8 cellular contexts compared by ENCODE assay signal in genomic region chr2:71277536-71278103, GRCh38. TPM values are rescaled to one million over a fixed set of nuclear protein-coding genes. Genes with fewer than 3 reads are reported as not detected.
DNase-seq lines count a peak whose midpoint lies in the region; ATAC-seq, FAIRE-seq and TF ChIP-seq lines count a peak whose summit lies in the region.

No MANE protein-coding gene starts in this region.

- H3K27ac Mint-ChIP-seq in CD4-positive, alpha-beta T cell, result no peak overlapping the region
- H3K27ac Mint-ChIP-seq in activated naive CD8-positive, alpha-beta T cell treated with anti-CD3 and anti-CD28 coated beads, Interleukin-2, amount 10 ng/mL, durations not matched to agents 7 days and 5 days, result no peak overlapping the region

- H3K27me3 ChIP-seq in CD4-positive, alpha-beta T cell (ENCODE audit: control insufficient read depth, insufficient read depth, low read length), result peaks cover 57% of the 10 kb centered on the region
- H3K27me3 ChIP-seq in parathyroid adenoma (ENCODE audit: control insufficient read depth, insufficient read depth, low read length), result no peaks in the 10 kb centered on the region

- H3K27ac ChIP-seq in CD4-positive, alpha-beta T cell (ENCODE audit: low read depth, low read length), result no peak overlapping the region
- H3K27ac ChIP-seq in OCI-LY7 (ENCODE audit: low read depth, low read length, poor library complexity, severe bottlenecking) (no peak overlapping the region), parathyroid adenoma (no peak overlapping the region)

- no TSS peak for BruUV-seq in OCI-LY7 (replicated peaks; lab: Mats Ljungman, UMichigan)

- CTCF ChIA-PET in CD4-positive, alpha-beta T cell (lab: Charles Lee), result interaction anchor here (1.0 to 1.2 kb wide), 3 partner anchors 12 to 54 kb away, joined by 3 to 6 read pairs (median 3); partner anchors contain the start of gene ZNF638
- CTCF ChIA-PET in OCI-LY7 (lab: Charles Lee; ENCODE audit: unreplicated experiment), result no interaction called here

- peaks cover 94% of the 10 kb centered on the region for H3K27me3 Mint-ChIP-seq in CD4-positive, alpha-beta T cell
- H3K27me3 Mint-ChIP-seq in activated naive CD8-positive, alpha-beta T cell treated with anti-CD3 and anti-CD28 coated beads, Interleukin-2, amount 10 ng/mL, durations not matched to agents 7 days and 5 days, result peaks cover 78% of the 10 kb centered on the region

- H3K4me2 ChIP-seq in OCI-LY7 (ENCODE audit: low read length), result peak overlapping the region; percentile 72
- H3K4me2 ChIP-seq in parathyroid adenoma (ENCODE audit: low read length), result peak overlapping the region; percentile 90

- peak overlapping the region; percentile 80; the same call in 1 of the 2 replicates for H2AFZ ChIP-seq in OCI-LY7 (ENCODE audit: low read length)
- H2AFZ ChIP-seq in parathyroid adenoma, result no peak overlapping the region

- FAIRE-seq in H54 (lab: Jason Lieb, UNC), result peak; percentile 75

- H3K9me3 ChIP-seq in CD4-positive, alpha-beta T cell (ENCODE audit: control insufficient read depth, low read length), result no peaks in the 10 kb centered on the region
- no peaks in the 10 kb centered on the region for H3K9me3 ChIP-seq in OCI-LY7 (ENCODE audit: low read length)
- H3K9me3 ChIP-seq in parathyroid adenoma (ENCODE audit: control insufficient read depth, low read length), result no peaks in the 10 kb centered on the region

- POLR2A ChIA-PET in CD4-positive, alpha-beta T cell (lab: Charles Lee), result interaction anchor here (2.9 kb wide), 1 partner anchor 51 kb away, joined by 11 read pairs; the partner anchor contains the start of gene PAIP2B
- POLR2A ChIA-PET in OCI-LY7 (lab: Charles Lee), result interaction anchor here (0.7 to 2.0 kb wide), 4 partner anchors 42 to 54 kb away, joined by 3 to 11 read pairs (median 6); partner anchors contain the start of gene ZNF638
- POLR2A ChIA-PET in activated naive CD8-positive, alpha-beta T cell treated with anti-CD3 and anti-CD28 coated beads, Interleukin-2, amount 10 ng/mL, durations not matched to agents 7 days and 5 days (lab: Charles Lee), result interaction anchor here (2.2 kb wide), 1 partner anchor 50 kb away, joined by 12 read pairs; the partner anchor contains the start of gene PAIP2B

- peak overlapping the region; percentile 72 for H3K4me3 ChIP-seq in OCI-LY7 (ENCODE audit: low read depth, low read length, poor library complexity, severe bottlenecking)
- H3K4me3 ChIP-seq in parathyroid adenoma (ENCODE audit: low read depth, low read length), result no peak overlapping the region

- peak in 2 of 10 experiments; percentile 2 for DNase-seq in CD4-positive, alpha-beta T cell
- DNase-seq in H54 (ENCODE audit: insufficient read length, low spot score), result peak; percentile 54
- peak; percentile 40 for DNase-seq in OCI-LY7 (ENCODE audit: low spot score)
- peak; percentile 39 for DNase-seq in activated naive CD8-positive, alpha-beta T cell treated with anti-CD3 and anti-CD28 coated beads, Interleukin-2, amount 10 ng/mL, durations not matched to agents 7 days and 5 days
- peak; percentile 83 for DNase-seq in cardiac septum (ENCODE audit: low spot score)

- H3K79me2 ChIP-seq in OCI-LY7 (ENCODE audit: insufficient read depth, low read depth, low read length) (peaks cover 25% of the 10 kb centered on the region; the same call in 1 of the 2 replicates), parathyroid adenoma (no peaks in the 10 kb centered on the region)

- H3K36me3 Mint-ChIP-seq in CD4-positive, alpha-beta T cell (ENCODE audit: low read depth), result no peaks in the 10 kb centered on the region
- H3K36me3 Mint-ChIP-seq in activated naive CD8-positive, alpha-beta T cell treated with anti-CD3 and anti-CD28 coated beads, Interleukin-2, amount 10 ng/mL, durations not matched to agents 7 days and 5 days, result no peaks in the 10 kb centered on the region

- ATAC-seq in CD4-positive, alpha-beta T cell (ENCODE audit: poor library complexity), result no peak
- ATAC-seq in activated naive CD8-positive, alpha-beta T cell treated with anti-CD3 and anti-CD28 coated beads, Interleukin-2, amount 10 ng/mL, durations not matched to agents 7 days and 5 days (ENCODE audit: low read depth), result no peak
- ATAC-seq in GM19395 (IDR thresholded peaks at IDR 0.05; ENCODE audit: unreplicated experiment) (no peak), HG02973 (IDR thresholded peaks at IDR 0.05; ENCODE audit: unreplicated experiment) (no peak)

- no peaks in the 10 kb centered on the region for H3K9me2 ChIP-seq in OCI-LY7 (ENCODE audit: insufficient read depth, low read length)

- H3K4me3 Mint-ChIP-seq in CD4-positive, alpha-beta T cell, result peak overlapping the region; percentile 78
- peak overlapping the region; percentile 66 for H3K4me3 Mint-ChIP-seq in activated naive CD8-positive, alpha-beta T cell treated with anti-CD3 and anti-CD28 coated beads, Interleukin-2, amount 10 ng/mL, durations not matched to agents 7 days and 5 days

- no peak for TF ChIP-seq POLR2A in H54 (IDR thresholded peaks at IDR 0.05; ENCODE audit: low read depth, low read length)

- intact Hi-C loops in CD4-positive, alpha-beta T cell (cut with DNase I, micrococcal nuclease), result loop anchor here in 1 of 2 experiments (2.0 to 5.0 kb wide), 2 partner anchors 49 to 120 kb away; no protein-coding TSS in a partner anchor
- intact Hi-C loops in OCI-LY7 (cut with micrococcal nuclease; ENCODE audit: unreplicated experiment) (loop anchor here (5.0 kb wide), 1 partner anchor 120 kb away; no protein-coding TSS in a partner anchor), cardiac septum (cut with DNase I) (loop anchor here (5.0 kb wide), 1 partner anchor 35 kb away; no protein-coding TSS in a partner anchor)

- H3K36me3 ChIP-seq in OCI-LY7 (ENCODE audit: insufficient read depth, low read length), result no peaks in the 10 kb centered on the region
- H3K36me3 ChIP-seq in parathyroid adenoma (ENCODE audit: control insufficient read depth, insufficient read depth, low read length), result no peaks in the 10 kb centered on the region

- peaks cover 11% of the 10 kb centered on the region for H3K4me1 Mint-ChIP-seq in CD4-positive, alpha-beta T cell (ENCODE audit: low read depth)
- peaks cover 8% of the 10 kb centered on the region for H3K4me1 Mint-ChIP-seq in activated naive CD8-positive, alpha-beta T cell treated with anti-CD3 and anti-CD28 coated beads, Interleukin-2, amount 10 ng/mL, durations not matched to agents 7 days and 5 days

- TF ChIP-seq CTCF in CD4-positive, alpha-beta T cell (IDR thresholded peaks at IDR 0.05), result no peak
- TF ChIP-seq CTCF in OCI-LY7 (conservative IDR thresholded peaks at IDR 0.05; ENCODE audit: low read length), result peak; percentile 69
- TF ChIP-seq CTCF in parathyroid adenoma (IDR thresholded peaks at IDR 0.05), result no peak

- H4K20me1 ChIP-seq in OCI-LY7 (ENCODE audit: insufficient read depth, low read length), result peaks cover 12% of the 10 kb centered on the region

- H3K9me3 Mint-ChIP-seq in CD4-positive, alpha-beta T cell, result no peaks in the 10 kb centered on the region
- H3K9me3 Mint-ChIP-seq in activated naive CD8-positive, alpha-beta T cell treated with anti-CD3 and anti-CD28 coated beads, Interleukin-2, amount 10 ng/mL, durations not matched to agents 7 days and 5 days, result no peaks in the 10 kb centered on the region

- peaks cover 24% of the 10 kb centered on the region for H3K4me1 ChIP-seq in OCI-LY7 (ENCODE audit: insufficient read depth, low read length, poor library complexity, severe bottlenecking)
- H3K4me1 ChIP-seq in parathyroid adenoma, result no peaks in the 10 kb centered on the region

- H3K9ac ChIP-seq in parathyroid adenoma, result no peak overlapping the region

RNA-seq across cellular contexts. Expression of gene PAIP2B, which starts 50.7 kb away (rescaled TPM):
- total RNA-seq in CD4-positive, alpha-beta T cell, result 1 to 10 TPM; 2.3 to 2.5 TPM
- 2.6 and 3.0 TPM in 2 replicates for total RNA-seq in OCI-LY7 (2014; rRNA removed; shearing (Covaris generic))
- 6.9 and 8.2 TPM in 2 replicates for total RNA-seq in OCI-LY7 (2022)
- 1 to 10 TPM; 4.2 to 4.8 TPM for total RNA-seq in activated naive CD8-positive, alpha-beta T cell treated with anti-CD3 and anti-CD28 coated beads, Interleukin-2, amount 10 ng/mL, durations not matched to agents 7 days and 5 days
- total RNA-seq in cardiac septum, result 30.7 TPM

RNA-seq across cellular contexts. Expression of gene ZNF638, which starts 54.0 kb away (rescaled TPM):
- 10 to 100 TPM; 77.8 to 86.4 TPM for total RNA-seq in CD4-positive, alpha-beta T cell
- 138 and 165 TPM in 2 replicates for total RNA-seq in OCI-LY7 (2014; rRNA removed; shearing (Covaris generic))
- 114 and 123 TPM in 2 replicates for total RNA-seq in OCI-LY7 (2022)
- 100 to 1,000 TPM in 1 of 2 experiments, 10 to 100 TPM in 1; 99.1 to 101 TPM for total RNA-seq in activated naive CD8-positive, alpha-beta T cell treated with anti-CD3 and anti-CD28 coated beads, Interleukin-2, amount 10 ng/mL, durations not matched to agents 7 days and 5 days
- 79.5 TPM for total RNA-seq in cardiac septum
